9 cellular contexts compared by ENCODE assay signal in the genomic region with DNA sequence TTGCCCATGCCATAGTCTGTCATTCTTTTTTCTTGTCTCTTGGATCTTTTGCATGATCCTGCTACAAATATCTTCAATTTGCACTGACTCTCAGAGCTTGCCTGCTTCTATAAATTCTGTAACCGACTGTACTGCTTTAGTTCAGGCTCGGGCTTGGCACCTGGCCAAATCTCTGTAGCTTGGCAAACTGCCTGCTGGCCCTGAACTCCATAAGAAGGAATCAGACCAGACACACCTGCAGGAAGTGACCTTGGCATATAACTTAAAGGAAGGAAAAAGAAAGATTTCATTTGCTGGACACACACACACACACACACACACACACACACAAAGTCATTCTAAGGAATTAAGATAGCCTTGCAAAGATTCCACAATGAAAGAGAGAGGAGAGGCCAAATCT.
A peak's percentile ranks its signal among the peaks of the same experiment; 100 is the strongest.
DNase-seq lines count a peak whose midpoint lies in the region; ATAC-seq lines count a peak whose summit lies in the region.
"Had no signal": no experiment of that assay in that cellular context is flagged by ENCODE, and none has a peak within 500 bp of the region (broad histone marks: within the 10 kb centered on the region; RNA-seq: fewer than 3 reads in every experiment).

No MANE protein-coding gene starts in this region.

- ATAC-seq in left lobe of liver (peak; percentile 44), GM19351 (IDR thresholded peaks at IDR 0.05; ENCODE audit: unreplicated experiment) (no peak), GM21529 (IDR thresholded peaks at IDR 0.05; ENCODE audit: unreplicated experiment) (no peak)
- ATAC-seq: T-helper 17 cell had no signal

- DNase-seq in COR-L47 (lab: John Stamatoyannopoulos, UW) (peak; percentile 92), NCI-H1105 treated with DMSO at 0.1 percent for 48 hours (lab: John Stamatoyannopoulos, UW) (peak; percentile 86), SHP77 treated with DMSO at 0.1 percent for 48 hours (lab: John Stamatoyannopoulos, UW) (peak; percentile 70), left lobe of liver (ENCODE audit: low spot score) (peak; percentile 58), GM19238 (ENCODE audit: insufficient read length, low spot score) (no peak), NOMO-1 treated with dmso at 0.1 percent for 144 hours (lab: John Stamatoyannopoulos, UW; ENCODE audit: unreplicated experiment) (no peak)
- DNase-seq: T-helper 17 cell had no signal

Comparison
In these comparisons a context has a peak if more than half of its experiments do, and no peak if none do; other contexts are left out.
1. DNase-seq: peak in COR-L47 (single experiment), NCI-H1105 treated with DMSO at 0.1 percent for 48 hours (single experiment), SHP77 treated with DMSO at 0.1 percent for 48 hours (single experiment) and left lobe of liver (single experiment); none in GM19238 (single experiment) and NOMO-1 treated with dmso at 0.1 percent for 144 hours (single experiment).